Comparison of ENCODE assay signal across 1 cellular context in genomic region chr1:23910553-23911246, GRCh38.
A peak's percentile ranks its signal among the peaks of the same experiment; 100 is the strongest.
TF ChIP-seq lines count a peak whose summit lies in the region.

No MANE protein-coding gene starts in this region.

TF ChIP-seq in K562, 482 proteins besides CTCF, POLR2A, EP300 and RAD21 (continues in another document):
- TF ChIP-seq FOXJ3 (CRISPR knock-in tag; IDR thresholded peaks at IDR 0.05) (no peak), TGIF2 (CRISPR knock-in tag; IDR thresholded peaks at IDR 0.05) (no peak), ZNF263 (CRISPR knock-in tag; IDR thresholded peaks at IDR 0.05; ENCODE audit: borderline replicate concordance) (no peak), HMG20A (CRISPR knock-in tag; conservative IDR thresholded peaks at IDR 0.05) (no peak), L3MBTL2 (IDR thresholded peaks at IDR 0.05) (peak; percentile 52), PKNOX1 (IDR thresholded peaks at IDR 0.05) (peak; percentile 38), RAD51 (IDR thresholded peaks at IDR 0.05; ENCODE audit: borderline replicate concordance, low read depth) (peak; percentile 92), SRSF9 (IDR thresholded peaks at IDR 0.05; ENCODE audit: borderline replicate concordance, low read depth, low read length) (no peak), PBX2 (CRISPR knock-in tag; IDR thresholded peaks at IDR 0.05; ENCODE audit: low read depth) (no peak), PBX2 (tag; conservative IDR thresholded peaks at IDR 0.05; ENCODE audit: low read depth) (0 out of 2 replicates have a peak, but pooled peaks have one; percentile 6), BCOR (IDR thresholded peaks at IDR 0.05) (peak; percentile 23; the same call in 1 of the 2 replicates), USF1 (CRISPR knock-in tag; IDR thresholded peaks at IDR 0.05) (peak; percentile 77), ZBTB33 (CRISPR knock-in tag; IDR thresholded peaks at IDR 0.05) (peak; percentile 40; the same call in 1 of the 2 replicates), TFAP4 (CRISPR knock-in tag; IDR thresholded peaks at IDR 0.05; ENCODE audit: borderline replicate concordance) (no peak), TOE1 (IDR thresholded peaks at IDR 0.05; ENCODE audit: borderline replicate concordance) (peak; percentile 66), TOE1 (CRISPR knock-in tag; IDR thresholded peaks at IDR 0.05; ENCODE audit: borderline replicate concordance, low read depth) (no peak), CHCHD3 (CRISPR knock-in tag; IDR thresholded peaks at IDR 0.05) (no peak), CBFA2T2 (conservative IDR thresholded peaks at IDR 0.05) (peak; percentile 61; the same call in 1 of the 2 replicates), ATF7 (IDR thresholded peaks at IDR 0.05) (no peak), XRCC4 (IDR thresholded peaks at IDR 0.05; ENCODE audit: extremely low read depth, insufficient read depth, insufficient read length) (no peak), TSC22D4 (tag; IDR thresholded peaks at IDR 0.05) (no peak), ZNF778 (CRISPR knock-in tag; IDR thresholded peaks at IDR 0.05) (no peak)
- TF ChIP-seq, protein P1, sequence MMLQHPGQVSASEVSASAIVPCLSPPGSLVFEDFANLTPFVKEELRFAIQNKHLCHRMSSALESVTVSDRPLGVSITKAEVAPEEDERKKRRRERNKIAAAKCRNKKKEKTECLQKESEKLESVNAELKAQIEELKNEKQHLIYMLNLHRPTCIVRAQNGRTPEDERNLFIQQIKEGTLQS (IDR thresholded peaks at IDR 0.05) = peak; percentile 37; the same call in 1 of the 2 replicates
- TF ChIP-seq, protein P1 (CRISPR knock-in tag; conservative IDR thresholded peaks at IDR 0.05) = no peak
- TF ChIP-seq, protein P2, sequence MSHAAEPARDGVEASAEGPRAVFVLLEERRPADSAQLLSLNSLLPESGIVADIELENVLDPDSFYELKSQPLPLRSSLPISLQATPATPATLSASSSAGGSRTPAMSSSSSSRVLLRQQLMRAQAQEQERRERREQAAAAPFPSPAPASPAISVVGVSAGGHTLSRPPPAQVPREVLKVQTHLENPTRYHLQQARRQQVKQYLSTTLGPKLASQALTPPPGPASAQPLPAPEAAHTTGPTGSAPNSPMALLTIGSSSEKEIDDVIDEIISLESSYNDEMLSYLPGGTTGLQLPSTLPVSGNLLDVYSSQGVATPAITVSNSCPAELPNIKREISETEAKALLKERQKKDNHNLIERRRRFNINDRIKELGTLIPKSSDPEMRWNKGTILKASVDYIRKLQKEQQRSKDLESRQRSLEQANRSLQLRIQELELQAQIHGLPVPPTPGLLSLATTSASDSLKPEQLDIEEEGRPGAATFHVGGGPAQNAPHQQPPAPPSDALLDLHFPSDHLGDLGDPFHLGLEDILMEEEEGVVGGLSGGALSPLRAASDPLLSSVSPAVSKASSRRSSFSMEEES (CRISPR knock-in tag; IDR thresholded peaks at IDR 0.05) = peak; percentile 44
- TF ChIP-seq, protein P3, sequence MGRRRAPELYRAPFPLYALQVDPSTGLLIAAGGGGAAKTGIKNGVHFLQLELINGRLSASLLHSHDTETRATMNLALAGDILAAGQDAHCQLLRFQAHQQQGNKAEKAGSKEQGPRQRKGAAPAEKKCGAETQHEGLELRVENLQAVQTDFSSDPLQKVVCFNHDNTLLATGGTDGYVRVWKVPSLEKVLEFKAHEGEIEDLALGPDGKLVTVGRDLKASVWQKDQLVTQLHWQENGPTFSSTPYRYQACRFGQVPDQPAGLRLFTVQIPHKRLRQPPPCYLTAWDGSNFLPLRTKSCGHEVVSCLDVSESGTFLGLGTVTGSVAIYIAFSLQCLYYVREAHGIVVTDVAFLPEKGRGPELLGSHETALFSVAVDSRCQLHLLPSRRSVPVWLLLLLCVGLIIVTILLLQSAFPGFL (CRISPR knock-in tag; IDR thresholded peaks at IDR 0.05) = no peak
- TF ChIP-seq, protein P4, sequence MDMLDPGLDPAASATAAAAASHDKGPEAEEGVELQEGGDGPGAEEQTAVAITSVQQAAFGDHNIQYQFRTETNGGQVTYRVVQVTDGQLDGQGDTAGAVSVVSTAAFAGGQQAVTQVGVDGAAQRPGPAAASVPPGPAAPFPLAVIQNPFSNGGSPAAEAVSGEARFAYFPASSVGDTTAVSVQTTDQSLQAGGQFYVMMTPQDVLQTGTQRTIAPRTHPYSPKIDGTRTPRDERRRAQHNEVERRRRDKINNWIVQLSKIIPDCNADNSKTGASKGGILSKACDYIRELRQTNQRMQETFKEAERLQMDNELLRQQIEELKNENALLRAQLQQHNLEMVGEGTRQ (CRISPR knock-in tag; IDR thresholded peaks at IDR 0.05) = peak; percentile 76
- TF ChIP-seq, protein P5, sequence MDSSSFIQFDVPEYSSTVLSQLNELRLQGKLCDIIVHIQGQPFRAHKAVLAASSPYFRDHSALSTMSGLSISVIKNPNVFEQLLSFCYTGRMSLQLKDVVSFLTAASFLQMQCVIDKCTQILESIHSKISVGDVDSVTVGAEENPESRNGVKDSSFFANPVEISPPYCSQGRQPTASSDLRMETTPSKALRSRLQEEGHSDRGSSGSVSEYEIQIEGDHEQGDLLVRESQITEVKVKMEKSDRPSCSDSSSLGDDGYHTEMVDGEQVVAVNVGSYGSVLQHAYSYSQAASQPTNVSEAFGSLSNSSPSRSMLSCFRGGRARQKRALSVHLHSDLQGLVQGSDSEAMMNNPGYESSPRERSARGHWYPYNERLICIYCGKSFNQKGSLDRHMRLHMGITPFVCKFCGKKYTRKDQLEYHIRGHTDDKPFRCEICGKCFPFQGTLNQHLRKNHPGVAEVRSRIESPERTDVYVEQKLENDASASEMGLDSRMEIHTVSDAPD (CRISPR knock-in tag; IDR thresholded peaks at IDR 0.05) = no peak
